ENCODE assay signal across 20 cellular contexts in the genomic region with DNA sequence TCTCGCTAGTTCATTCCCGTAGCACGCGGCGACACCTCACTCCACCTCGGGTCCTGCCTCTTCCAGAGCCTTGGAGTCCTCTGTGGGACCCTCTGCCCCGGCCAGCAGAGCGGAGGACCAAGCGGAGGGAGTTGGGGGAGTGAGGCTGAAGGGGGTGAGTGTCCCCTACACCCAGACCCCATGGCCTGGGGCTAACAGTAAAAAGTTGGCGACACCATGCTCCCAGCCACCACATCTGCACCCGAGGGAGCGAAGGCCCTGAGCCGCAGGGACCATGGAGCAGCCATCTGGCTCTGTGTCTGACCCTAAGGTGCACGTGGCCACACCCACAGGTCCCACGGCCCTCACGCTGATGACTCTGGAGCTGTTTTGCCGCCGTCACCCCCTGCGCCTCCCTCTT.
DNase-seq lines count a peak whose midpoint lies in the region; ATAC-seq and TF ChIP-seq lines count a peak whose summit lies in the region.
"Had no signal": no experiment of that assay in that cellular context is flagged by ENCODE, and none has a peak within 500 bp of the region (broad histone marks: within the 10 kb centered on the region; RNA-seq: fewer than 3 reads in every experiment).

No MANE protein-coding gene starts in this region.

- H3K4me2 ChIP-seq in neural progenitor cell, result no peak overlapping the region

- H3K27ac Mint-ChIP-seq in WTC11 (no peak overlapping the region), neural progenitor cell (peak overlapping the region; percentile 51)
- no peak overlapping the region for H3K27ac Mint-ChIP-seq in stimulated activated naive CD8-positive, alpha-beta T cell treated with anti-CD3 and anti-CD28 coated beads, Interleukin-15, amount 100 ng/mL, for 72 hours
- H3K27ac Mint-ChIP-seq: CD8-positive, alpha-beta T cell had no signal

- no peak for TF ChIP-seq POLR2A in Peyer's patch (IDR thresholded peaks at IDR 0.05)

- H3K4me3 Mint-ChIP-seq in WTC11, result no peak overlapping the region
- no peak overlapping the region for H3K4me3 Mint-ChIP-seq in neural progenitor cell
- no peak overlapping the region for H3K4me3 Mint-ChIP-seq in stimulated activated naive CD8-positive, alpha-beta T cell treated with anti-CD3 and anti-CD28 coated beads, Interleukin-15, amount 100 ng/mL, for 72 hours
- H3K4me3 Mint-ChIP-seq: CD8-positive, alpha-beta T cell had no signal

- peaks cover 45% of the 10 kb centered on the region for H3K4me1 Mint-ChIP-seq in WTC11
- H3K4me1 Mint-ChIP-seq in neural progenitor cell, result peaks cover 33% of the 10 kb centered on the region
- no peaks in the 10 kb centered on the region for H3K4me1 Mint-ChIP-seq in stimulated activated naive CD8-positive, alpha-beta T cell treated with anti-CD3 and anti-CD28 coated beads, Interleukin-15, amount 100 ng/mL, for 72 hours

- no peaks in the 10 kb centered on the region for H3K36me3 ChIP-seq in Peyer's patch
- H3K36me3 ChIP-seq in neural progenitor cell, result no peaks in the 10 kb centered on the region
- H3K36me3 ChIP-seq in tibial artery, result no peaks in the 10 kb centered on the region
- H3K36me3 ChIP-seq: SJSA1 had no signal

- no peaks in the 10 kb centered on the region for H3K36me3 Mint-ChIP-seq in WTC11
- no peaks in the 10 kb centered on the region for H3K36me3 Mint-ChIP-seq in neural progenitor cell
- H3K36me3 Mint-ChIP-seq: CD8-positive, alpha-beta T cell had no signal

- DNase-seq in Peyer's patch (peak in 2 of 3 donors; percentile 24 to 28), WTC11 (ENCODE audit: low spot score) (peak; percentile 5), neural progenitor cell (ENCODE audit: low spot score) (no peak), tibial artery (peak; percentile 8 to 49), amygdala (lab: John Stamatoyannopoulos, UW) (no peak)
- no peak for DNase-seq in stimulated activated naive CD8-positive, alpha-beta T cell treated with anti-CD3 and anti-CD28 coated beads, Interleukin-15, amount 100 ng/mL, for 72 hours
- DNase-seq: C1 segment of cervical spinal cord; CD8-positive, alpha-beta T cell; DND-41; KG1; NCI-H1092 treated with DMSO at 0.1 percent for 48 hours; NCI-H146; NCI-H2029; NCI-H226; NCI-H510A treated with DMSO at 0.1 percent for 48 hours; NCI-H748 treated with DMSO at 0.1 percent for 48 hours; OCI-M1 had no signal

- POLR2A ChIA-PET in WTC11 (lab: Charles Lee), result no interaction called here

- H3K4me3 ChIP-seq in Peyer's patch (no peak overlapping the region), neural progenitor cell (no peak overlapping the region), tibial artery (no peak overlapping the region)
- H3K4me3 ChIP-seq: SJSA1 had no signal

- H3K27me3 Mint-ChIP-seq in WTC11 (ENCODE audit: low read depth) (no peaks in the 10 kb centered on the region), neural progenitor cell (ENCODE audit: insufficient read depth, low read depth) (peaks cover 7% of the 10 kb centered on the region)
- H3K27me3 Mint-ChIP-seq in stimulated activated naive CD8-positive, alpha-beta T cell treated with anti-CD3 and anti-CD28 coated beads, Interleukin-15, amount 100 ng/mL, for 72 hours, result no peaks in the 10 kb centered on the region

- no peak overlapping the region for H3K27ac ChIP-seq in Peyer's patch
- H3K27ac ChIP-seq in neural progenitor cell, result no peak overlapping the region
- H3K27ac ChIP-seq in tibial artery, result no peak overlapping the region
- H3K27ac ChIP-seq: SJSA1 had no signal

- TF ChIP-seq CTCF in Peyer's patch (IDR thresholded peaks at IDR 0.05) (no peak), WTC11 (IDR thresholded peaks at IDR 0.05) (no peak), neural progenitor cell (IDR thresholded peaks at IDR 0.05) (no peak), tibial artery (IDR thresholded peaks at IDR 0.05) (no peak)

- no peak overlapping the region for H3K9ac ChIP-seq in neural progenitor cell

- no peaks in the 10 kb centered on the region for H3K9me3 ChIP-seq in Peyer's patch
- H3K9me3 ChIP-seq in neural progenitor cell (ENCODE audit: low read depth), result no peaks in the 10 kb centered on the region
- no peaks in the 10 kb centered on the region for H3K9me3 ChIP-seq in tibial artery

- no peaks in the 10 kb centered on the region for H3K4me1 ChIP-seq in Peyer's patch
- peaks cover 27% of the 10 kb centered on the region for H3K4me1 ChIP-seq in neural progenitor cell
- no peaks in the 10 kb centered on the region for H3K4me1 ChIP-seq in tibial artery
- H3K4me1 ChIP-seq: SJSA1 had no signal

- peaks cover 23% of the 10 kb centered on the region for H3F3A ChIP-seq in neural progenitor cell (ENCODE audit: low read depth)

- H4K20me1 ChIP-seq in neural progenitor cell (ENCODE audit: low read depth), result no peaks in the 10 kb centered on the region

- H3K79me2 ChIP-seq in neural progenitor cell (ENCODE audit: low read depth), result no peaks in the 10 kb centered on the region

- H3K9me3 Mint-ChIP-seq in WTC11, result no peaks in the 10 kb centered on the region
- peaks cover 5% of the 10 kb centered on the region for H3K9me3 Mint-ChIP-seq in neural progenitor cell
- peaks cover 0 to 2% of the 10 kb centered on the region in 2 donors for H3K9me3 Mint-ChIP-seq in stimulated activated naive CD8-positive, alpha-beta T cell treated with anti-CD3 and anti-CD28 coated beads, Interleukin-15, amount 100 ng/mL, for 72 hours
- H3K9me3 Mint-ChIP-seq: CD8-positive, alpha-beta T cell had no signal

- CTCF ChIA-PET in WTC11 (lab: Charles Lee), result interaction anchor here (1.2 to 1.9 kb wide), 3 partner anchors 11 to 100 kb away, joined by 3 to 6 read pairs (median 4); no protein-coding TSS in a partner anchor

- no peak overlapping the region for H2AFZ ChIP-seq in neural progenitor cell (replicated peaks)

- H3K27me3 ChIP-seq in Peyer's patch, result no peaks in the 10 kb centered on the region
- H3K27me3 ChIP-seq in neural progenitor cell, result no peaks in the 10 kb centered on the region
- peaks cover 0 to 22% of the 10 kb centered on the region in 2 donors for H3K27me3 ChIP-seq in tibial artery
- H3K27me3 ChIP-seq: SJSA1 had no signal

- intact Hi-C loops in tibial artery (cut with DNase I; ENCODE audit: low total_unique reads), result no loop called here

- no peak for ATAC-seq in WTC11
- no peak for ATAC-seq in stimulated activated naive CD8-positive, alpha-beta T cell treated with anti-CD3 and anti-CD28 coated beads, Interleukin-15, amount 100 ng/mL, for 72 hours
- no peak for ATAC-seq in GM18909 (IDR thresholded peaks at IDR 0.05; ENCODE audit: poor library complexity, unreplicated experiment)
- ATAC-seq: CD8-positive, alpha-beta T cell; Right ventricle myocardium inferior had no signal

TF ChIP-seq in WTC11, 78 proteins besides CTCF, POLR2A, EP300 and RAD21 (continues in another document):
- TF ChIP-seq PRRX2 (CRISPR knock-in tag; IDR thresholded peaks at IDR 0.05), result no peak
- TF ChIP-seq, protein P1, sequence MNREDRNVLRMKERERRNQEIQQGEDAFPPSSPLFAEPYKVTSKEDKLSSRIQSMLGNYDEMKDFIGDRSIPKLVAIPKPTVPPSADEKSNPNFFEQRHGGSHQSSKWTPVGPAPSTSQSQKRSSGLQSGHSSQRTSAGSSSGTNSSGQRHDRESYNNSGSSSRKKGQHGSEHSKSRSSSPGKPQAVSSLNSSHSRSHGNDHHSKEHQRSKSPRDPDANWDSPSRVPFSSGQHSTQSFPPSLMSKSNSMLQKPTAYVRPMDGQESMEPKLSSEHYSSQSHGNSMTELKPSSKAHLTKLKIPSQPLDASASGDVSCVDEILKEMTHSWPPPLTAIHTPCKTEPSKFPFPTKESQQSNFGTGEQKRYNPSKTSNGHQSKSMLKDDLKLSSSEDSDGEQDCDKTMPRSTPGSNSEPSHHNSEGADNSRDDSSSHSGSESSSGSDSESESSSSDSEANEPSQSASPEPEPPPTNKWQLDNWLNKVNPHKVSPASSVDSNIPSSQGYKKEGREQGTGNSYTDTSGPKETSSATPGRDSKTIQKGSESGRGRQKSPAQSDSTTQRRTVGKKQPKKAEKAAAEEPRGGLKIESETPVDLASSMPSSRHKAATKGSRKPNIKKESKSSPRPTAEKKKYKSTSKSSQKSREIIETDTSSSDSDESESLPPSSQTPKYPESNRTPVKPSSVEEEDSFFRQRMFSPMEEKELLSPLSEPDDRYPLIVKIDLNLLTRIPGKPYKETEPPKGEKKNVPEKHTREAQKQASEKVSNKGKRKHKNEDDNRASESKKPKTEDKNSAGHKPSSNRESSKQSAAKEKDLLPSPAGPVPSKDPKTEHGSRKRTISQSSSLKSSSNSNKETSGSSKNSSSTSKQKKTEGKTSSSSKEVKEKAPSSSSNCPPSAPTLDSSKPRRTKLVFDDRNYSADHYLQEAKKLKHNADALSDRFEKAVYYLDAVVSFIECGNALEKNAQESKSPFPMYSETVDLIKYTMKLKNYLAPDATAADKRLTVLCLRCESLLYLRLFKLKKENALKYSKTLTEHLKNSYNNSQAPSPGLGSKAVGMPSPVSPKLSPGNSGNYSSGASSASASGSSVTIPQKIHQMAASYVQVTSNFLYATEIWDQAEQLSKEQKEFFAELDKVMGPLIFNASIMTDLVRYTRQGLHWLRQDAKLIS (CRISPR knock-in tag; IDR thresholded peaks at IDR 0.05; ENCODE audit: borderline replicate concordance), result no peak
- TF ChIP-seq, protein P2, sequence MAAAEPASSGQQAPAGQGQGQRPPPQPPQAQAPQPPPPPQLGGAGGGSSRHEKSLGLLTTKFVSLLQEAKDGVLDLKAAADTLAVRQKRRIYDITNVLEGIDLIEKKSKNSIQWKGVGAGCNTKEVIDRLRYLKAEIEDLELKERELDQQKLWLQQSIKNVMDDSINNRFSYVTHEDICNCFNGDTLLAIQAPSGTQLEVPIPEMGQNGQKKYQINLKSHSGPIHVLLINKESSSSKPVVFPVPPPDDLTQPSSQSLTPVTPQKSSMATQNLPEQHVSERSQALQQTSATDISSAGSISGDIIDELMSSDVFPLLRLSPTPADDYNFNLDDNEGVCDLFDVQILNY (CRISPR knock-in tag; IDR thresholded peaks at IDR 0.05), result no peak
- TF ChIP-seq, protein P3, sequence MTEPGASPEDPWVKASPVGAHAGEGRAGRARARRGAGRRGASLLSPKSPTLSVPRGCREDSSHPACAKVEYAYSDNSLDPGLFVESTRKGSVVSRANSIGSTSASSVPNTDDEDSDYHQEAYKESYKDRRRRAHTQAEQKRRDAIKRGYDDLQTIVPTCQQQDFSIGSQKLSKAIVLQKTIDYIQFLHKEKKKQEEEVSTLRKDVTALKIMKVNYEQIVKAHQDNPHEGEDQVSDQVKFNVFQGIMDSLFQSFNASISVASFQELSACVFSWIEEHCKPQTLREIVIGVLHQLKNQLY (CRISPR knock-in tag; IDR thresholded peaks at IDR 0.05), result no peak
- no peak for TF ChIP-seq ZNF317 (CRISPR knock-in tag; IDR thresholded peaks at IDR 0.05; ENCODE audit: borderline replicate concordance, low read depth)
- no peak for TF ChIP-seq RORB (CRISPR knock-in tag; IDR thresholded peaks at IDR 0.05)
- no peak for TF ChIP-seq TP53 (CRISPR knock-in tag; IDR thresholded peaks at IDR 0.05)
- no peak for TF ChIP-seq FOXP1 (CRISPR knock-in tag; IDR thresholded peaks at IDR 0.05; ENCODE audit: borderline replicate concordance)

Comparison
In these comparisons a context has a peak if more than half of its experiments do, and no peak if none do; other contexts are left out.
1. DNase-seq: peak in Peyer's patch (2 of 3), WTC11 (single experiment) and tibial artery (2 of 2); none in neural progenitor cell (single experiment), stimulated activated naive CD8-positive, alpha-beta T cell treated with anti-CD3 and anti-CD28 coated beads, Interleukin-15, amount 100 ng/mL, for 72 hours (0 of 2) and amygdala (0 of 56).